10 cellular contexts compared by ENCODE assay signal in the genomic region with DNA sequence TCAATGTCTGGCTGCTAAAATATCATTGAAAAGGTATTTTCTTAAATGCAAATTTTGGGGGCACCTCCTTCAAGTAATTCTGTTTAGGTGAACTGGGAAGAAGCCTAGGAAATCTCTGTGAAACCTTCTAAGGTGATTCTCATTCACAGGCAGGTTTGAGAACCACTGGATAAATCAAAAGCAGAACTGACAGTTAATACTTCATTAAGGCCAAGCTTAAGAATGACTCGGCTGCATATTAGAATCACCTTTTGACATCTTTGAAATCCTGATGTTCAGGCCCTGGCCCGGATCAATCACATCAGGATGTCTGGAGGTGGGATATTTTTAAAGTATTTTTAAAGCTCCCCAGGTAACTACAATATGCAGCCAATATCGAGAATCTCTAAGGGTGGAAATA.
"Had no signal": no experiment of that assay in that cellular context is flagged by ENCODE, and none has a peak within 500 bp of the region (broad histone marks: within the 10 kb centered on the region; RNA-seq: fewer than 3 reads in every experiment).

No MANE protein-coding gene starts in this region.

- DNase-seq: activated CD4-positive, alpha-beta T cell treated with anti-CD3 and anti-CD28 coated beads for 4 hours; activated CD8-positive, alpha-beta memory T cell treated with anti-CD3 and anti-CD28 coated beads, Interleukin-2, amount 50 U/mL, for 48 hours; activated CD8-positive, alpha-beta T cell treated with anti-CD3 and anti-CD28 coated beads, Interleukin-2, amount 10 ng/mL, durations not matched to agents 7 days and 5 days; activated naive CD8-positive, alpha-beta T cell treated with anti-CD3 and anti-CD28 coated beads, Interleukin-2, amount 10 ng/mL, durations not matched to agents 7 days and 5 days; anterior cingulate cortex; cerebellar nuclear complex; left ventricle myocardium superior; ovary; stimulated activated CD4-positive, alpha-beta T cell treated with anti-CD3 and anti-CD28 coated beads, Interleukin-4, amount 100 ng/mL, for 1 hour; stimulated activated naive CD8-positive, alpha-beta T cell treated with anti-CD3 and anti-CD28 coated beads, Interleukin-15, amount 100 ng/mL, for 72 hours had no signal

- H3K27me3 ChIP-seq: ovary had no signal

- H3K27ac ChIP-seq: ovary had no signal

- H3K4me3 ChIP-seq: ovary had no signal

- ATAC-seq: activated CD8-positive, alpha-beta T cell treated with anti-CD3 and anti-CD28 coated beads, Interleukin-2, amount 10 ng/mL, durations not matched to agents 7 days and 5 days; left ventricle myocardium superior; stimulated activated naive CD8-positive, alpha-beta T cell treated with anti-CD3 and anti-CD28 coated beads, Interleukin-15, amount 100 ng/mL, for 72 hours had no signal

- H3K36me3 ChIP-seq: ovary had no signal

- H3K9me3 ChIP-seq: ovary had no signal
